ENCODE assay signal across 2 cellular contexts in genomic region chr17:75825748-75826370, GRCh38.
TF ChIP-seq lines count a peak whose summit lies in the region.

No MANE protein-coding gene starts in this region.

TF ChIP-seq in GM23338, 12 proteins besides CTCF, POLR2A, EP300 and RAD21:
- TF ChIP-seq ZNF462 (CRISPR knock-in tag; IDR thresholded peaks at IDR 0.05): no peak
- TF ChIP-seq CREB1 (CRISPR knock-in tag; IDR thresholded peaks at IDR 0.05; ENCODE audit: low read depth): no peak
- no peak for TF ChIP-seq NANOG (IDR thresholded peaks at IDR 0.05; ENCODE audit: borderline replicate concordance)
- TF ChIP-seq ETS1 (IDR thresholded peaks at IDR 0.05): no peak
- no peak for TF ChIP-seq REST (IDR thresholded peaks at IDR 0.05; ENCODE audit: unreplicated experiment)
- no peak for TF ChIP-seq ZNF114 (CRISPR knock-in tag; IDR thresholded peaks at IDR 0.05)
- TF ChIP-seq EZH2phosphoT487 (IDR thresholded peaks at IDR 0.05; ENCODE audit: unreplicated experiment): no peak
- TF ChIP-seq ZNF331 (CRISPR knock-in tag; IDR thresholded peaks at IDR 0.05; ENCODE audit: low read depth): no peak
- no peak for TF ChIP-seq POLR2AphosphoS5 (IDR thresholded peaks at IDR 0.05; ENCODE audit: low read depth)
- TF ChIP-seq JUNB (IDR thresholded peaks at IDR 0.05; ENCODE audit: unreplicated experiment): no peak
- TF ChIP-seq STAT1 (IDR thresholded peaks at IDR 0.05; ENCODE audit: unreplicated experiment): no peak
- TF ChIP-seq EZH2 (IDR thresholded peaks at IDR 0.05; ENCODE audit: low read depth, unreplicated experiment): no peak

TF ChIP-seq in H1, 55 proteins besides CTCF, POLR2A, EP300 and RAD21:
- TF ChIP-seq SIX5 (IDR thresholded peaks at IDR 0.05; ENCODE audit: low read depth, low read length) (no peak), POLR2AphosphoS5 (IDR thresholded peaks at IDR 0.05; ENCODE audit: low read depth, low read length) (peak; percentile 63; the same call in 1 of the 2 replicates)
TF ChIP-seq in H1: peak in this region for 1.
